In genomic region chr12:130004310-130004877, GRCh38 we compare ENCODE assay signal across 6 cellular contexts.
DNase-seq lines count a peak whose midpoint lies in the region; ATAC-seq, FAIRE-seq and TF ChIP-seq lines count a peak whose summit lies in the region.
"Not testable (repeated sequence)": the region's sequence is repeated elsewhere in the genome, so short reads cannot be mapped to it uniquely, and the experiment has no call there.

No MANE protein-coding gene starts in this region.

- intact Hi-C loops in IMR-90 (cut with micrococcal nuclease); K562 (cut with micrococcal nuclease): not testable (repeated sequence)

- H2AK9ac ChIP-seq in IMR-90 (replicated peaks; ENCODE audit: low read depth, low read length, poor library complexity): not testable (repeated sequence)

- H3K4me1 ChIP-seq in A549; IMR-90 (ENCODE audit: control insufficient read depth, insufficient read depth, low read length); K562 (replicated peaks in 1 of 2; ENCODE audit: control insufficient read depth in 2 of 2, insufficient read depth in 2 of 2, low read length in 2 of 2); H1 (replicated peaks in 1 of 4; ENCODE audit: control insufficient read depth in 3 of 4, insufficient read depth in 4 of 4, low read length in 3 of 4): not testable (repeated sequence)

- peaks cover 11% of the 10 kb centered on the region for H3K27me3 Mint-ChIP-seq in WTC11 (ENCODE audit: low read depth)

- H3K14ac ChIP-seq in IMR-90 (replicated peaks; ENCODE audit: low read depth, low read length); H1 (ENCODE audit: insufficient read length): not testable (repeated sequence)

- H3K56ac ChIP-seq in IMR-90 (ENCODE audit: extremely low read depth, insufficient read depth, low read length); H1 (replicated peaks; ENCODE audit: insufficient read length, low read depth, low read length): not testable (repeated sequence)

- H3K36me3 Mint-ChIP-seq in WTC11: peaks cover 67% of the 10 kb centered on the region

- H4K5ac ChIP-seq in IMR-90 (ENCODE audit: low read depth, low read length); H1 (ENCODE audit: insufficient read length, low read depth, low read length): not testable (repeated sequence)

- H4K91ac ChIP-seq in IMR-90 (ENCODE audit: insufficient read depth, low read depth, low read length); H1 (replicated peaks; ENCODE audit: insufficient read length, low read length): not testable (repeated sequence)

- DNase-seq in A549 (ENCODE audit: low read depth in 1 of 2, low spot score in 1 of 2); IMR-90; WTC11 (ENCODE audit: low spot score); K562 (ENCODE audit: extremely low read depth in 1 of 4, low spot score in 3 of 4); H1 (ENCODE audit: low read depth in 1 of 2, low spot score in 2 of 2); urothelium cell line (ENCODE audit: low spot score): not testable (repeated sequence)

- not testable (repeated sequence) for FAIRE-seq in A549 (lab: Jason Lieb, UNC)
- FAIRE-seq in K562 (lab: Jason Lieb, UNC): peak; percentile 51
- peak; percentile 39 for FAIRE-seq in H1 (lab: Jason Lieb, UNC)
- peak; percentile 93 for FAIRE-seq in urothelium cell line (lab: Jason Lieb, UNC)

- dilution Hi-C loops in IMR-90 (cut with HindIII; ENCODE audit: low sequenced_read_pairs, unreplicated experiment): not testable (repeated sequence)

- not testable (repeated sequence) for H3K79me2 ChIP-seq in K562 (ENCODE audit: control insufficient read depth, insufficient read depth, low read length); H1 (ENCODE audit: control insufficient read depth in 1 of 2, insufficient read depth in 2 of 2, low read length in 2 of 2)

- not testable (repeated sequence) for H3K27ac Mint-ChIP-seq in WTC11

- TF ChIP-seq POLR2A in A549 (IDR thresholded peaks at IDR 0.05; ENCODE audit: low read length); IMR-90 (IDR thresholded peaks at IDR 0.05; ENCODE audit: low read depth, low read length); K562 (conservative IDR thresholded peaks at IDR 0.05); H1 (IDR thresholded peaks at IDR 0.05; ENCODE audit: control extremely low read depth in 1 of 2, low read depth in 2 of 2, low read length in 2 of 2): not testable (repeated sequence)

- H3K9me3 Mint-ChIP-seq in WTC11: peaks cover 63% of the 10 kb centered on the region

- in situ Hi-C loops in IMR-90 (cut with MboI; ENCODE audit: low sequenced_read_pairs); K562 (cut with MboI): not testable (repeated sequence)

- not testable (repeated sequence) for H3K9me3 ChIP-seq in A549; K562 (replicated peaks; ENCODE audit: control insufficient read depth, insufficient read depth, low read depth, low read length); H1 (ENCODE audit: insufficient read depth in 2 of 2, low read depth in 1 of 2, low read length in 1 of 2)
- H3K9me3 ChIP-seq in IMR-90 (ENCODE audit: control insufficient read depth, insufficient read depth, low read length): peaks cover 34% of the 10 kb centered on the region

- not testable (repeated sequence) for H3K4me3 ChIP-seq in A549; IMR-90 (ENCODE audit: insufficient read depth, low read depth, low read length); K562; H1 (ENCODE audit: extremely low read depth in 1 of 4, insufficient read depth in 2 of 4, low read depth in 3 of 4, low read length in 4 of 4)

- not testable (repeated sequence) for H3K9me1 ChIP-seq in IMR-90 (ENCODE audit: insufficient read depth, low read length); K562 (ENCODE audit: control insufficient read depth, insufficient read depth, low read length)

- H3K4me2 ChIP-seq in A549; IMR-90 (ENCODE audit: low read depth, low read length); K562 (ENCODE audit: insufficient read depth, low read length); H1 (ENCODE audit: insufficient read depth in 1 of 2, low read depth in 2 of 2, low read length in 2 of 2): not testable (repeated sequence)

- H3K18ac ChIP-seq in IMR-90 (ENCODE audit: low read depth, low read length); H1 (ENCODE audit: extremely low read depth, low read length): not testable (repeated sequence)

- CTCF ChIA-PET in A549 (lab: Yijun Ruan, JAX) (interaction anchor here (3.5 kb wide), 1 partner anchor 9 kb away, joined by 14 read pairs; no protein-coding TSS in a partner anchor), IMR-90 (lab: Yijun Ruan, JAX) (interaction anchor here (1.5 kb wide), 1 partner anchor 10 kb away, joined by 4 read pairs; no protein-coding TSS in a partner anchor), H1 (lab: Charles Lee; ENCODE audit: partially characterized antibody) (interaction anchor here (0.8 to 7.5 kb wide), 9 partner anchors 9 to 1035 kb away, joined by 3 to 89 read pairs (median 4); no protein-coding TSS in a partner anchor)
- CTCF ChIA-PET in WTC11 (lab: Charles Lee); K562 (lab: Yijun Ruan, JAX; ENCODE audit: low intra/inter-chr PET ratio): not testable (repeated sequence)

- not testable (repeated sequence) for H4K8ac ChIP-seq in IMR-90 (ENCODE audit: low read depth in 2 of 2, low read length in 2 of 2); H1 (ENCODE audit: extremely low read depth, insufficient read depth, low read length)

- not testable (repeated sequence) for H2BK15ac ChIP-seq in IMR-90 (ENCODE audit: low read depth, low read length); H1 (ENCODE audit: low read length)

- not testable (repeated sequence) for H3K27me3 ChIP-seq in IMR-90 (ENCODE audit: control insufficient read depth, insufficient read depth, low read length); H1 (replicated peaks in 1 of 4; ENCODE audit: control insufficient read depth in 3 of 4, extremely low read depth in 1 of 4, insufficient read depth in 3 of 4, low read length in 3 of 4)
- peaks cover 0 to 13% of the 10 kb centered on the region in 2 experiments; a peak in 3 of 5 replicates for H3K27me3 ChIP-seq in K562 (ENCODE audit: control insufficient read depth in 2 of 2, insufficient read depth in 2 of 2, low read length in 2 of 2)

- 0% methylated on average over 4 of the region's 4 CpGs for WGBS in A549 (ENCODE audit: missing lambda C conversion rate)
- no CpG with 5 or more reads among the region's 4 CpGs for WGBS in IMR-90 (ENCODE audit: extremely low coverage in 2 of 2, insufficient read length in 1 of 2), 2 experiments
- WGBS in K562 (ENCODE audit: insufficient coverage, low coverage, missing lambda C conversion rate): 0% methylated on average over 4 of the region's 4 CpGs
- WGBS in H1 (ENCODE audit: extremely low coverage in 1 of 2, insufficient coverage in 1 of 2, insufficient read length in 1 of 2, insufficient replicate concordance in 2 of 2, low coverage in 1 of 2, low lambda C conversion rate in 2 of 2, missing lambda C conversion rate in 1 of 2), 2 experiments: 93% methylated on average over 4 of the region's 4 CpGs; no CpG with 5 or more reads in 1 of the 2 experiments

- TF ChIP-seq CTCF in A549 (IDR thresholded peaks at IDR 0.05); IMR-90 (conservative IDR thresholded peaks at IDR 0.05; ENCODE audit: low read depth, low read length); WTC11 (IDR thresholded peaks at IDR 0.05); K562 (IDR thresholded peaks at IDR 0.05 in 2 of 3, conservative IDR thresholded peaks at IDR 0.05 in 1 of 3; ENCODE audit: insufficient read depth in 2 of 3, low read depth in 1 of 3, low read length in 3 of 3); H1 (IDR thresholded peaks at IDR 0.05; ENCODE audit: control extremely low read depth in 1 of 3, insufficient read depth in 1 of 3, low read depth in 1 of 3, low read length in 3 of 3): not testable (repeated sequence)

- H3K4me1 Mint-ChIP-seq in WTC11: not testable (repeated sequence)

- not testable (repeated sequence) for H4K20me1 ChIP-seq in IMR-90 (ENCODE audit: insufficient read depth, low read length); K562 (replicated peaks; ENCODE audit: control insufficient read depth, insufficient read depth, low read length); H1 (replicated peaks in 1 of 2; ENCODE audit: control insufficient read depth in 1 of 2, insufficient read depth in 2 of 2, low read length in 2 of 2)

- not testable (repeated sequence) for H2BK12ac ChIP-seq in H1 (ENCODE audit: low read depth, low read length)

- not testable (repeated sequence) for ATAC-seq in A549; IMR-90 (ENCODE audit: low read depth); WTC11; K562

- not testable (repeated sequence) for TF ChIP-seq EP300 in A549 (IDR thresholded peaks at IDR 0.05); K562 (IDR thresholded peaks at IDR 0.05; ENCODE audit: low read length); H1 (IDR thresholded peaks at IDR 0.05; ENCODE audit: borderline replicate concordance in 1 of 2, low read depth in 2 of 2, low read length in 2 of 2)

- not testable (repeated sequence) for H2AK5ac ChIP-seq in IMR-90 (ENCODE audit: low read depth, low read length); H1 (ENCODE audit: low read depth, low read length)

- H2BK120ac ChIP-seq in IMR-90 (ENCODE audit: low read depth, low read length); H1 (replicated peaks; ENCODE audit: low read depth, low read length): not testable (repeated sequence)

- not testable (repeated sequence) for H3K23me2 ChIP-seq in H1 (ENCODE audit: low read depth, low read length)

- not testable (repeated sequence) for H3K36me3 ChIP-seq in IMR-90 (ENCODE audit: control insufficient read depth, insufficient read depth, low read length); K562 (ENCODE audit: control insufficient read depth, insufficient read depth, low read length); H1 (ENCODE audit: control insufficient read depth in 2 of 4, insufficient read depth in 4 of 4, low read length in 3 of 4)

- H2AFZ ChIP-seq in IMR-90 (replicated peaks; ENCODE audit: low read length, poor library complexity); K562 (ENCODE audit: low read depth, low read length); H1 (ENCODE audit: low read length): not testable (repeated sequence)

- H3K9ac ChIP-seq in IMR-90 (ENCODE audit: low read depth, low read length); K562 (ENCODE audit: insufficient read depth in 1 of 2, low read depth in 2 of 2, low read length in 2 of 2); H1 (replicated peaks in 1 of 4; ENCODE audit: extremely low read depth in 1 of 4, low read depth in 3 of 4, low read length in 3 of 4): not testable (repeated sequence)

- H2BK5ac ChIP-seq in IMR-90 (ENCODE audit: low read depth, low read length, poor library complexity, severe bottlenecking); H1 (ENCODE audit: low read depth, low read length): not testable (repeated sequence)

- POLR2A ChIA-PET in A549 (lab: Yijun Ruan, JAX); IMR-90 (lab: Charles Lee; ENCODE audit: unreplicated experiment): not testable (repeated sequence)
- POLR2A ChIA-PET in WTC11 (lab: Charles Lee): interaction anchor here (0.5 kb wide), 1 partner anchor 21 kb away, joined by 3 read pairs; no protein-coding TSS in a partner anchor
- POLR2A ChIA-PET in K562 (lab: Yijun Ruan, JAX): interaction anchor here (0.6 kb wide), 1 partner anchor 17 kb away, joined by 3 read pairs; no protein-coding TSS in a partner anchor
- POLR2A ChIA-PET in H1 (lab: Charles Lee; ENCODE audit: partially characterized antibody): interaction anchor here (1.0 kb wide), 1 partner anchor 22 kb away, joined by 4 read pairs; no protein-coding TSS in a partner anchor

- not testable (repeated sequence) for H3K23ac ChIP-seq in IMR-90 (ENCODE audit: low read depth, low read length); H1 (ENCODE audit: insufficient read length)

- H3K79me1 ChIP-seq in IMR-90 (ENCODE audit: low read depth in 1 of 2, low read length in 2 of 2); H1 (ENCODE audit: low read depth, low read length): not testable (repeated sequence)

- not testable (repeated sequence) for H3K27ac ChIP-seq in A549; IMR-90 (ENCODE audit: insufficient read depth, low read length); K562 (ENCODE audit: extremely low read depth, low read depth, low read length); H1 (ENCODE audit: low read depth, low read length)

- H2BK20ac ChIP-seq in IMR-90 (ENCODE audit: low read depth, low read length); H1 (ENCODE audit: low read length): not testable (repeated sequence)

- not testable (repeated sequence) for H3K4me3 Mint-ChIP-seq in WTC11

- H3K4ac ChIP-seq in IMR-90 (ENCODE audit: low read depth, low read length); H1 (replicated peaks; ENCODE audit: insufficient read length, low read depth, low read length): not testable (repeated sequence)

- BruUV-seq in IMR-90 (replicated peaks; lab: Mats Ljungman, UMichigan); K562 (replicated peaks; lab: Mats Ljungman, UMichigan): not testable (repeated sequence)

- not testable (repeated sequence) for TF ChIP-seq RAD21 in A549 (conservative IDR thresholded peaks at IDR 0.05 in 1 of 2, IDR thresholded peaks at IDR 0.05 in 1 of 2); IMR-90 (IDR thresholded peaks at IDR 0.05; ENCODE audit: low read length); K562 (CRISPR knock-in tag; conservative IDR thresholded peaks at IDR 0.05 in 1 of 2, IDR thresholded peaks at IDR 0.05 in 1 of 2); H1 (IDR thresholded peaks at IDR 0.05 in 1 of 2, conservative IDR thresholded peaks at IDR 0.05 in 1 of 2; ENCODE audit: low read depth in 2 of 2, low read length in 2 of 2)
